Comparison of ENCODE assay signal across 25 cellular contexts in genomic region chr10:58846856-58847255, GRCh38.
DNase-seq lines count a peak whose midpoint lies in the region; ATAC-seq, FAIRE-seq and TF ChIP-seq lines count a peak whose summit lies in the region.
"Had no signal": no experiment of that assay in that cellular context is flagged by ENCODE, and none has a peak within 500 bp of the region (broad histone marks: within the 10 kb centered on the region; RNA-seq: fewer than 3 reads in every experiment).

No MANE protein-coding gene starts in this region.

- TF ChIP-seq EP300 in esophagus muscularis mucosa (IDR thresholded peaks at IDR 0.05) = no peak

- H3K9me3 ChIP-seq in esophagus muscularis mucosa = no peaks in the 10 kb centered on the region
- H3K9me3 ChIP-seq: BE2C, BLaER1 had no signal

- no peaks in the 10 kb centered on the region for H3K36me3 ChIP-seq in esophagus muscularis mucosa
- H3K36me3 ChIP-seq: BE2C, BLaER1 had no signal

- no peak for TF ChIP-seq POLR2A in esophagus muscularis mucosa (IDR thresholded peaks at IDR 0.05; ENCODE audit: low read depth)

- FAIRE-seq in urothelium cell line (lab: Jason Lieb, UNC) = peak; percentile 77
- FAIRE-seq: A204.1, G401.6, GM12891, GM19239 had no signal

- DNase-seq in cerebellar cortex (ENCODE audit: low spot score) = peak; percentile 64
- peak; percentile 53 for DNase-seq in esophagus muscularis mucosa (ENCODE audit: extremely low spot score)
- no peak for DNase-seq in urothelium cell line (ENCODE audit: low spot score)
- DNase-seq in substantia nigra (lab: John Stamatoyannopoulos, UW) = no peak
- DNase-seq: 8988T; ACHN; BE2C; CD4-positive, alpha-beta memory T cell; CD4-positive, CD25-positive, alpha-beta regulatory T cell; CD8-positive, alpha-beta memory T cell; COR-L47; DMS 273 treated with DMSO at 0.1 percent for 48 hours; DMS153; DMS53; DMS79; DND-41; EL; GF-D8 had no signal

- no peaks in the 10 kb centered on the region for H3K27me3 ChIP-seq in esophagus muscularis mucosa
- H3K27me3 ChIP-seq: BE2C, BLaER1 had no signal

- 89% methylated on average over 3 of the region's 3 CpGs for WGBS in esophagus muscularis mucosa

- intact Hi-C loops in esophagus muscularis mucosa (cut with DNase I) = no loop called here

- ATAC-seq in GM18858 (IDR thresholded peaks at IDR 0.05; ENCODE audit: unreplicated experiment) (no peak), HG02798 (IDR thresholded peaks at IDR 0.05; ENCODE audit: poor library complexity, unreplicated experiment) (no peak)

- H3K27ac ChIP-seq in esophagus muscularis mucosa (replicated peaks in 1 of 4) (no peak overlapping the region), substantia nigra (ENCODE audit: low read depth, low read length, poor library complexity, severe bottlenecking) (no peak overlapping the region)
- H3K27ac ChIP-seq: BLaER1 had no signal

- no peak for TF ChIP-seq CTCF in esophagus muscularis mucosa (IDR thresholded peaks at IDR 0.05)

- H3K4me1 ChIP-seq in esophagus muscularis mucosa = no peaks in the 10 kb centered on the region
- H3K4me1 ChIP-seq: BE2C, BLaER1 had no signal

- no peak overlapping the region for H3K4me3 ChIP-seq in esophagus muscularis mucosa
- H3K4me3 ChIP-seq: BLaER1 had no signal

Comparison
In these comparisons a context has a peak if more than half of its experiments do, and no peak if none do; other contexts are left out.
1. DNase-seq: peak in cerebellar cortex (single experiment) and esophagus muscularis mucosa (single experiment); none in urothelium cell line (single experiment) and substantia nigra (0 of 49).